8 cellular contexts compared by ENCODE assay signal in the genomic region with DNA sequence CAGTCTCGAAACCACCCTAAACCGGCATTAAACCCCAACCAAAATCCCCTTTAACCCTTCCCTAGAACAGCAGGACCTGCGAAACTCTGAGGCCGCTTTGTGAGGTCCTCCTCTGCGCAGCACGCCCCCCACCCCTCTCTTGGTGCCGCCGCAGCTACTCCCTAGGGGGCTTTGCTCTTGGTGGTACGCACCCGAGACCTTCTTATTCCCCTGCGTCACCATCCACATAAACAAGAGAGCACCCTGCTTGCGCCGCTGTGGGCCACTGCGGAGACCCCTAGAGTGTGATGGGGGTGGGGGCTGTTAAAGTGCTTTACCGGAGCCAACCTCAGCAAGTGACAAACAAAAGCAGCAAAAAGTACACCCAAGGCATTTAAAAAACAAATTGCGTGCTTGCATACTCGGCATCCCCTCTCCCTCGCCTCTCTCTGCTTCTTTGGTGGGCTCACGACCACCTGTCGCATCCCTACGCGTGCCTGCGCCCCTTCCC. TPM values are rescaled to one million over a fixed set of nuclear protein-coding genes. Genes with fewer than 3 reads are reported as not detected.
DNase-seq lines count a peak whose midpoint lies in the region; ATAC-seq and TF ChIP-seq lines count a peak whose summit lies in the region.

No MANE protein-coding gene starts in this region.

- no peak for ATAC-seq in HG03196 (IDR thresholded peaks at IDR 0.05; ENCODE audit: unreplicated experiment)

- H3K36me3 ChIP-seq in KMS-11 (ENCODE audit: insufficient read depth) (no peaks in the 10 kb centered on the region), duodenal mucosa (ENCODE audit: control insufficient read depth in 1 of 2, insufficient read depth in 2 of 2, low read length in 2 of 2) (no peaks in the 10 kb centered on the region), neural cell (ENCODE audit: insufficient read depth, low read length) (no peaks in the 10 kb centered on the region), adrenal gland (replicated peaks in 1 of 2) (no peaks in the 10 kb centered on the region)

- H4K20me1 ChIP-seq in KMS-11 (ENCODE audit: insufficient read depth) (no peaks in the 10 kb centered on the region), neural cell (ENCODE audit: insufficient read depth) (no peaks in the 10 kb centered on the region)

- TF ChIP-seq EP300 in neural cell (conservative IDR thresholded peaks at IDR 0.05; ENCODE audit: poor library complexity, severe bottlenecking) = no peak

- DNase-seq in AG10803 (ENCODE audit: low read depth) (no peak), NK-92 (lab: John Stamatoyannopoulos, UW; ENCODE audit: unreplicated experiment) (no peak), DMS153 (lab: John Stamatoyannopoulos, UW) (no peak), adrenal gland (no peak)

- H3K9me2 ChIP-seq in neural cell (ENCODE audit: insufficient read depth, low read length) = no peaks in the 10 kb centered on the region

- H3K9me3 ChIP-seq in duodenal mucosa (ENCODE audit: control insufficient read depth in 1 of 2, low read length in 2 of 2) = no peaks in the 10 kb centered on the region
- H3K9me3 ChIP-seq in neural cell (ENCODE audit: low read length) = peaks cover 4% of the 10 kb centered on the region
- no peaks in the 10 kb centered on the region for H3K9me3 ChIP-seq in adrenal gland (replicated peaks in 1 of 3)

- WGBS in adrenal gland, 4 donors = 43 to 63% (median 54%) methylated on average over 23 of the region's 23 CpGs

- H3K4me3 ChIP-seq in AG10803 (ENCODE audit: low read length) (peak overlapping the region; percentile 76), KMS-11 (IDR thresholded peaks at IDR 0.05; ENCODE audit: insufficient read depth, low read depth, low read length) (no peak overlapping the region), duodenal mucosa (ENCODE audit: low read depth in 1 of 2, low read length in 2 of 2) (peak overlapping the region; percentile 67 to 68), neural cell (ENCODE audit: low read length) (peak overlapping the region; percentile 66), adrenal gland (peak overlapping the region in 1 of 4 donors; percentile 41)

- no peaks in the 10 kb centered on the region for H3K79me2 ChIP-seq in KMS-11 (ENCODE audit: insufficient read depth, low read depth)
- no peaks in the 10 kb centered on the region for H3K79me2 ChIP-seq in neural cell (replicated peaks; ENCODE audit: insufficient read depth, low read length)

- no peak overlapping the region for H3K9ac ChIP-seq in KMS-11
- H3K9ac ChIP-seq in duodenal mucosa (ENCODE audit: low read depth in 1 of 2, low read length in 2 of 2) = no peak overlapping the region
- H3K9ac ChIP-seq in neural cell (ENCODE audit: low read length) = no peak overlapping the region

- H3K27me3 ChIP-seq in KMS-11 (ENCODE audit: insufficient read depth, low read depth) = no peaks in the 10 kb centered on the region
- H3K27me3 ChIP-seq in duodenal mucosa (ENCODE audit: control insufficient read depth in 1 of 2, insufficient read depth in 2 of 2, low read length in 2 of 2) = peaks cover 33 to 46% of the 10 kb centered on the region in 2 donors
- H3K27me3 ChIP-seq in neural cell (ENCODE audit: insufficient read depth, low read depth, low read length) = peaks cover 63% of the 10 kb centered on the region
- H3K27me3 ChIP-seq in adrenal gland = peaks cover 36% of the 10 kb centered on the region

- H3K4me2 ChIP-seq in KMS-11 = peak overlapping the region; percentile 53; the same call in 1 of the 2 replicates
- peak overlapping the region; percentile 39 for H3K4me2 ChIP-seq in neural cell (ENCODE audit: low read length)

- H3K27ac ChIP-seq in KMS-11 = no peak overlapping the region
- no peak overlapping the region for H3K27ac ChIP-seq in duodenal mucosa (ENCODE audit: low read depth, low read length)
- H3K27ac ChIP-seq in neural cell (ENCODE audit: low read length) = no peak overlapping the region
- no peak overlapping the region for H3K27ac ChIP-seq in adrenal gland

- TF ChIP-seq POLR2A in adrenal gland (IDR thresholded peaks at IDR 0.05) = no peak

- intact Hi-C loops in adrenal gland (cut with DNase I) = loop anchor here in 1 of 2 donors (10.0 kb wide), 1 partner anchor 367 kb away; no protein-coding TSS in a partner anchor

- H2AFZ ChIP-seq in KMS-11 (ENCODE audit: low read depth) (peak overlapping the region; percentile 89), neural cell (ENCODE audit: low read depth, low read length) (no peak overlapping the region)

- TF ChIP-seq RAD21 in neural cell (conservative IDR thresholded peaks at IDR 0.05) = no peak

- TF ChIP-seq CTCF in AG10803 (conservative IDR thresholded peaks at IDR 0.05; ENCODE audit: low read length) (no peak), KMS-11 (conservative IDR thresholded peaks at IDR 0.05; ENCODE audit: low read depth, low read length) (no peak), neural cell (IDR thresholded peaks at IDR 0.05; ENCODE audit: poor library complexity, severe bottlenecking) (no peak), adrenal gland (IDR thresholded peaks at IDR 0.05) (no peak)

- H3F3A ChIP-seq in neural cell (ENCODE audit: insufficient read depth, low read length, poor library complexity, severe bottlenecking) = no peaks in the 10 kb centered on the region

- H3K4me1 ChIP-seq in KMS-11 (ENCODE audit: low read depth, poor library complexity, severe bottlenecking) (no peaks in the 10 kb centered on the region), duodenal mucosa (ENCODE audit: control insufficient read depth in 1 of 2, insufficient read depth in 2 of 2, low read length in 2 of 2) (peaks cover 0 to 15% of the 10 kb centered on the region in 2 donors), adrenal gland (replicated peaks in 1 of 2) (no peaks in the 10 kb centered on the region)

TF ChIP-seq in neural cell, 6 proteins besides CTCF, POLR2A, EP300 and RAD21:
- no peak for TF ChIP-seq EZH2 (IDR thresholded peaks at IDR 0.05; ENCODE audit: borderline replicate concordance, insufficient read depth, low read length, poor library complexity, severe bottlenecking)
- no peak for TF ChIP-seq SMC3 (conservative IDR thresholded peaks at IDR 0.05; ENCODE audit: poor library complexity)
- TF ChIP-seq, protein P1, sequence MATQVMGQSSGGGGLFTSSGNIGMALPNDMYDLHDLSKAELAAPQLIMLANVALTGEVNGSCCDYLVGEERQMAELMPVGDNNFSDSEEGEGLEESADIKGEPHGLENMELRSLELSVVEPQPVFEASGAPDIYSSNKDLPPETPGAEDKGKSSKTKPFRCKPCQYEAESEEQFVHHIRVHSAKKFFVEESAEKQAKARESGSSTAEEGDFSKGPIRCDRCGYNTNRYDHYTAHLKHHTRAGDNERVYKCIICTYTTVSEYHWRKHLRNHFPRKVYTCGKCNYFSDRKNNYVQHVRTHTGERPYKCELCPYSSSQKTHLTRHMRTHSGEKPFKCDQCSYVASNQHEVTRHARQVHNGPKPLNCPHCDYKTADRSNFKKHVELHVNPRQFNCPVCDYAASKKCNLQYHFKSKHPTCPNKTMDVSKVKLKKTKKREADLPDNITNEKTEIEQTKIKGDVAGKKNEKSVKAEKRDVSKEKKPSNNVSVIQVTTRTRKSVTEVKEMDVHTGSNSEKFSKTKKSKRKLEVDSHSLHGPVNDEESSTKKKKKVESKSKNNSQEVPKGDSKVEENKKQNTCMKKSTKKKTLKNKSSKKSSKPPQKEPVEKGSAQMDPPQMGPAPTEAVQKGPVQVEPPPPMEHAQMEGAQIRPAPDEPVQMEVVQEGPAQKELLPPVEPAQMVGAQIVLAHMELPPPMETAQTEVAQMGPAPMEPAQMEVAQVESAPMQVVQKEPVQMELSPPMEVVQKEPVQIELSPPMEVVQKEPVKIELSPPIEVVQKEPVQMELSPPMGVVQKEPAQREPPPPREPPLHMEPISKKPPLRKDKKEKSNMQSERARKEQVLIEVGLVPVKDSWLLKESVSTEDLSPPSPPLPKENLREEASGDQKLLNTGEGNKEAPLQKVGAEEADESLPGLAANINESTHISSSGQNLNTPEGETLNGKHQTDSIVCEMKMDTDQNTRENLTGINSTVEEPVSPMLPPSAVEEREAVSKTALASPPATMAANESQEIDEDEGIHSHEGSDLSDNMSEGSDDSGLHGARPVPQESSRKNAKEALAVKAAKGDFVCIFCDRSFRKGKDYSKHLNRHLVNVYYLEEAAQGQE (IDR thresholded peaks at IDR 0.05; ENCODE audit: borderline replicate concordance) = no peak
- no peak for TF ChIP-seq POLR2AphosphoS5 (IDR thresholded peaks at IDR 0.05)
- TF ChIP-seq MXI1 (conservative IDR thresholded peaks at IDR 0.05; ENCODE audit: poor library complexity, severe bottlenecking) = no peak
- TF ChIP-seq TAF1 (IDR thresholded peaks at IDR 0.05; ENCODE audit: low read depth) = no peak

RNA-seq across cellular contexts. Expression of a gene that starts 0.5 kb away (rescaled TPM):
- polyA plus RNA-seq in neural cell (958 and 975 TPM in 2 replicates), adrenal gland (1,000 to 10,000 TPM; 2,293 to 6,333 (median 4,379) TPM)
- 657 and 755 TPM in 2 replicates for polyA minus RNA-seq in neural cell
- total RNA-seq in adrenal gland = 1,000 to 10,000 TPM in 7 of 8 donors, 100 to 1,000 TPM in 1; 614 to 1,525 (median 1,042) TPM

RNA-seq across cellular contexts. Expression of a gene that starts 1.3 kb away (rescaled TPM):
- 0.64 TPM in 1 of 2 replicates, not detected in the other for polyA plus RNA-seq in neural cell
- polyA minus RNA-seq in neural cell = 0.49 and 1.3 TPM in 2 replicates
- total RNA-seq in adrenal gland = under 1 TPM in 3 of 8 donors, not detected in 5; 0.11 to 0.61 (median 0.24) TPM
- under 1 TPM; 0.09 to 0.72 (median 0.10) TPM for polyA plus RNA-seq in adrenal gland
